Comparison of ENCODE assay signal across 8 cellular contexts in genomic region chr7:149624419-149625338, GRCh38.
DNase-seq lines count a peak whose midpoint lies in the region; ATAC-seq and TF ChIP-seq lines count a peak whose summit lies in the region.

No MANE protein-coding gene starts in this region.

- H3K4me1 ChIP-seq in Karpas-422 (ENCODE audit: low read length), result peaks cover 23% of the 10 kb centered on the region
- peaks cover 0 to 15% (median 10%) of the 10 kb centered on the region in 4 donors for H3K4me1 ChIP-seq in Peyer's patch
- H3K4me1 ChIP-seq in fibroblast of lung (ENCODE audit: control insufficient read depth, extremely low read depth, insufficient read depth, low read length), result peaks cover 2% of the 10 kb centered on the region

- H3K27ac ChIP-seq in Karpas-422 (ENCODE audit: low read length), result no peak overlapping the region
- peak overlapping the region; percentile 85 to 91 (median 88) for H3K27ac ChIP-seq in Peyer's patch
- peak overlapping the region; percentile 76 for H3K27ac ChIP-seq in fibroblast of lung (ENCODE audit: insufficient read depth, low read length)

- ATAC-seq in GM21825 (IDR thresholded peaks at IDR 0.05; ENCODE audit: unreplicated experiment), result peak; percentile 88
- ATAC-seq in naive thymus-derived CD8-positive, alpha-beta T cell, result peak; percentile 93 to 94
- peak; percentile 92 to 95 for ATAC-seq in stimulated activated naive B cell treated with anti-CD40 and anti-IgM and Interleukin-4, amounts not matched to agents 10 μg/mL and 1 μg/mL and 100 μg/mL, for 72 hours (replicated peaks)

- H3K36me3 Mint-ChIP-seq in activated T-helper 1 cell treated with anti-CD3 and anti-CD28 coated beads, Interleukin-12 subunit alpha, Interleukin-12 subunit beta, Interleukin-2, Interleukin-4 antibody, amounts not matched to agents 30 ng/mL and 10 ng/mL and 1 ng/mL, durations not matched to agents 14 hours and 24 hours and 36 hours (ENCODE audit: low read depth), result peaks cover 19% of the 10 kb centered on the region
- H3K36me3 Mint-ChIP-seq in naive thymus-derived CD8-positive, alpha-beta T cell, result peaks cover 0 to 22% (median 0%) of the 10 kb centered on the region in 3 donors
- H3K36me3 Mint-ChIP-seq in stimulated activated naive B cell treated with anti-CD40 and anti-IgM and Interleukin-4, amounts not matched to agents 10 μg/mL and 1 μg/mL and 100 μg/mL, for 72 hours, result peaks cover 22 to 25% of the 10 kb centered on the region in 2 donors

- H2AFZ ChIP-seq in Karpas-422 (ENCODE audit: low read length) (peak overlapping the region; percentile 99), fibroblast of lung (ENCODE audit: low read length) (peak overlapping the region; percentile 91)

- H4K20me1 ChIP-seq in Karpas-422 (ENCODE audit: insufficient read depth, low read depth, low read length) (peaks cover 15% of the 10 kb centered on the region; the same call in 1 of the 2 replicates), fibroblast of lung (ENCODE audit: control insufficient read depth, extremely low read depth, insufficient read depth, low read length) (no peaks in the 10 kb centered on the region)

- TF ChIP-seq CTCF in Peyer's patch (IDR thresholded peaks at IDR 0.05) (peak; percentile 78 to 100 (median 95)), fibroblast of lung (conservative IDR thresholded peaks at IDR 0.05 in 1 of 2, IDR thresholded peaks at IDR 0.05 in 1 of 2; ENCODE audit: low read depth in 1 of 2, low read length in 2 of 2) (peak; percentile 59 to 73)

- H3K9me2 ChIP-seq in Karpas-422 (replicated peaks; ENCODE audit: insufficient read depth, low read length), result no peaks in the 10 kb centered on the region

- H3K4me2 ChIP-seq in Karpas-422 (ENCODE audit: low read depth, low read length, poor library complexity, severe bottlenecking), result peak overlapping the region; percentile 83
- H3K4me2 ChIP-seq in fibroblast of lung (ENCODE audit: extremely low read depth, insufficient read depth, low read length), result peak overlapping the region; percentile 99

- peaks cover 32% of the 10 kb centered on the region for H3K4me1 Mint-ChIP-seq in activated T-helper 1 cell treated with anti-CD3 and anti-CD28 coated beads, Interleukin-12 subunit alpha, Interleukin-12 subunit beta, Interleukin-2, Interleukin-4 antibody, amounts not matched to agents 30 ng/mL and 10 ng/mL and 1 ng/mL, durations not matched to agents 14 hours and 24 hours and 36 hours (ENCODE audit: low read depth)
- H3K4me1 Mint-ChIP-seq in naive thymus-derived CD8-positive, alpha-beta T cell, result peaks cover 21 to 43% (median 34%) of the 10 kb centered on the region in 4 donors
- H3K4me1 Mint-ChIP-seq in stimulated activated naive B cell treated with anti-CD40 and anti-IgM and Interleukin-4, amounts not matched to agents 10 μg/mL and 1 μg/mL and 100 μg/mL, for 72 hours, result peaks cover 34 to 41% of the 10 kb centered on the region in 2 donors

- peak overlapping the region; percentile 89 for H3K4me3 Mint-ChIP-seq in activated T-helper 1 cell treated with anti-CD3 and anti-CD28 coated beads, Interleukin-12 subunit alpha, Interleukin-12 subunit beta, Interleukin-2, Interleukin-4 antibody, amounts not matched to agents 30 ng/mL and 10 ng/mL and 1 ng/mL, durations not matched to agents 14 hours and 24 hours and 36 hours
- peak overlapping the region; percentile 86 to 96 (median 93) for H3K4me3 Mint-ChIP-seq in naive thymus-derived CD8-positive, alpha-beta T cell
- peak overlapping the region; percentile 92 to 96 for H3K4me3 Mint-ChIP-seq in stimulated activated naive B cell treated with anti-CD40 and anti-IgM and Interleukin-4, amounts not matched to agents 10 μg/mL and 1 μg/mL and 100 μg/mL, for 72 hours

- peak overlapping the region; percentile 77 for H3K9ac ChIP-seq in Karpas-422 (ENCODE audit: low read length)
- peak overlapping the region; percentile 79 for H3K9ac ChIP-seq in fibroblast of lung (ENCODE audit: insufficient read depth, low read length)

- H3K9me3 Mint-ChIP-seq in activated T-helper 1 cell treated with anti-CD3 and anti-CD28 coated beads, Interleukin-12 subunit alpha, Interleukin-12 subunit beta, Interleukin-2, Interleukin-4 antibody, amounts not matched to agents 30 ng/mL and 10 ng/mL and 1 ng/mL, durations not matched to agents 14 hours and 24 hours and 36 hours, result no peaks in the 10 kb centered on the region
- H3K9me3 Mint-ChIP-seq in naive thymus-derived CD8-positive, alpha-beta T cell, result no peaks in the 10 kb centered on the region
- H3K9me3 Mint-ChIP-seq in stimulated activated naive B cell treated with anti-CD40 and anti-IgM and Interleukin-4, amounts not matched to agents 10 μg/mL and 1 μg/mL and 100 μg/mL, for 72 hours, result no peaks in the 10 kb centered on the region

- H3K4me3 ChIP-seq in Karpas-422 (ENCODE audit: low read length) (peak overlapping the region; percentile 90), Peyer's patch (peak overlapping the region; percentile 81 to 99 (median 93)), fibroblast of lung (replicated peaks in 1 of 4; ENCODE audit: control extremely low read depth in 1 of 4, insufficient read depth in 1 of 4, low read depth in 3 of 4, low read length in 4 of 4) (peak overlapping the region; percentile 67 to 90 (median 81))

- POLR2A ChIA-PET in naive thymus-derived CD8-positive, alpha-beta T cell (lab: Charles Lee), result interaction anchor here (0.5 to 1.5 kb wide), 11 partner anchors 85 to 1041 kb away, joined by 3 to 7 read pairs (median 3); partner anchors contain the start of genes ZNF282, ZNF398 and ZNF777

- H3K27me3 Mint-ChIP-seq in activated T-helper 1 cell treated with anti-CD3 and anti-CD28 coated beads, Interleukin-12 subunit alpha, Interleukin-12 subunit beta, Interleukin-2, Interleukin-4 antibody, amounts not matched to agents 30 ng/mL and 10 ng/mL and 1 ng/mL, durations not matched to agents 14 hours and 24 hours and 36 hours (ENCODE audit: insufficient read depth), result peaks cover 6% of the 10 kb centered on the region
- peaks cover 0 to 2% (median 0%) of the 10 kb centered on the region in 5 donors for H3K27me3 Mint-ChIP-seq in naive thymus-derived CD8-positive, alpha-beta T cell
- peaks cover 0 to 9% of the 10 kb centered on the region in 2 donors for H3K27me3 Mint-ChIP-seq in stimulated activated naive B cell treated with anti-CD40 and anti-IgM and Interleukin-4, amounts not matched to agents 10 μg/mL and 1 μg/mL and 100 μg/mL, for 72 hours

- H3K27me3 ChIP-seq in Karpas-422 (ENCODE audit: low read length), result no peaks in the 10 kb centered on the region
- no peaks in the 10 kb centered on the region for H3K27me3 ChIP-seq in Peyer's patch
- no peaks in the 10 kb centered on the region for H3K27me3 ChIP-seq in fibroblast of lung (ENCODE audit: control insufficient read depth, insufficient read depth, low read length)

- peaks cover 29% of the 10 kb centered on the region for H3K79me2 ChIP-seq in Karpas-422 (ENCODE audit: low read length)
- H3K79me2 ChIP-seq in fibroblast of lung (ENCODE audit: control insufficient read depth, insufficient read depth, low read length), result peaks cover 26% of the 10 kb centered on the region

- DNase-seq in Daoy (ENCODE audit: low read depth) (peak; percentile 98), Karpas-422 (peak; percentile 97), Peyer's patch (peak; percentile 92 to 97 (median 95)), fibroblast of lung (ENCODE audit: low read depth in 2 of 2) (peak; percentile 91 to 94)
- DNase-seq in activated T-helper 1 cell treated with anti-CD3 and anti-CD28 coated beads, Interleukin-12 subunit alpha, Interleukin-12 subunit beta, Interleukin-2, Interleukin-4 antibody, amounts not matched to agents 30 ng/mL and 10 ng/mL and 1 ng/mL, durations not matched to agents 14 hours and 24 hours and 36 hours (ENCODE audit: low spot score), result peak; percentile 91
- peak; percentile 85 to 92 (median 87) for DNase-seq in naive thymus-derived CD8-positive, alpha-beta T cell
- DNase-seq in stimulated activated naive B cell treated with anti-CD40 and anti-IgM and Interleukin-4, amounts not matched to agents 10 μg/mL and 1 μg/mL and 100 μg/mL, for 72 hours, result peak; percentile 92

- H3K36me3 ChIP-seq in Karpas-422 (ENCODE audit: insufficient read depth, low read length), result 0 out of 2 replicates have a peak, but pooled peaks cover 4% of the 10 kb centered on the region
- H3K36me3 ChIP-seq in Peyer's patch, result peaks cover 0 to 16% (median 0%) of the 10 kb centered on the region in 3 donors
- peaks cover 7% of the 10 kb centered on the region for H3K36me3 ChIP-seq in fibroblast of lung (ENCODE audit: control insufficient read depth, insufficient read depth, low read length)

- intact Hi-C loops in activated T-helper 1 cell treated with anti-CD3 and anti-CD28 coated beads, Interleukin-12 subunit alpha, Interleukin-12 subunit beta, Interleukin-2, Interleukin-4 antibody, amounts not matched to agents 30 ng/mL and 10 ng/mL and 1 ng/mL, durations not matched to agents 14 hours and 24 hours and 36 hours (cut with micrococcal nuclease), result loop anchor here (1.0 to 10.0 kb wide), 14 partner anchors 24 to 1460 kb away; partner anchors contain the start of genes ACTR3C, AGAP3, FASTK and LRRC61

- H3K9me3 ChIP-seq in Karpas-422 (ENCODE audit: low read length) (no peaks in the 10 kb centered on the region), Peyer's patch (no peaks in the 10 kb centered on the region), fibroblast of lung (ENCODE audit: control insufficient read depth, insufficient read depth, low read depth, low read length) (no peaks in the 10 kb centered on the region)

- H3K27ac Mint-ChIP-seq in activated T-helper 1 cell treated with anti-CD3 and anti-CD28 coated beads, Interleukin-12 subunit alpha, Interleukin-12 subunit beta, Interleukin-2, Interleukin-4 antibody, amounts not matched to agents 30 ng/mL and 10 ng/mL and 1 ng/mL, durations not matched to agents 14 hours and 24 hours and 36 hours, result peak overlapping the region; percentile 83
- H3K27ac Mint-ChIP-seq in naive thymus-derived CD8-positive, alpha-beta T cell, result peak overlapping the region; percentile 62 to 95 (median 92)
- H3K27ac Mint-ChIP-seq in stimulated activated naive B cell treated with anti-CD40 and anti-IgM and Interleukin-4, amounts not matched to agents 10 μg/mL and 1 μg/mL and 100 μg/mL, for 72 hours, result peak overlapping the region; percentile 96

- peak; percentile 79 to 93 for TF ChIP-seq POLR2A in Peyer's patch (IDR thresholded peaks at IDR 0.05)
